ENCODE assay signal across 22 cellular contexts in the genomic region with DNA sequence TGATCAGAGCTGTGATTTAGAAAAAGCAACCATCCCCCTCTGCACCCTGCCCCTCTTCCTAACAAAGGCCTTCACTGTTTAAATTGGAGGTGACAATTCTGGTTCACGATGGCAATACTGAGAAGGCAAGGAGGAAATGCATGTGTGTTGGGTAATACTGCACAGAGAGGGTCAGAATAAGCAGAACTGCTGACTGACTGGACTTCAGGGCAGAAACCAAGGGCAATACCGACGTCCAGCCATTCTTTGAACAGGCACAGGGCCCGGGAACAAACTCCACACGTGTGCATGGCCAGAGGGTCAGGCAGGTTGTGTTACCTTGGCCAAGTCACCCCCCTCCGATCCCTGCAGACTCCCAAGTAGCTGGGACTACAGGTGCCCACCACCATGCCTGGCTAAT. TPM values are rescaled to one million over a fixed set of nuclear protein-coding genes. Genes with fewer than 3 reads are reported as not detected.
A peak's percentile ranks its signal among the peaks of the same experiment; 100 is the strongest.
DNase-seq lines count a peak whose midpoint lies in the region; ATAC-seq, FAIRE-seq and TF ChIP-seq lines count a peak whose summit lies in the region.
"Had no signal": no experiment of that assay in that cellular context is flagged by ENCODE, and none has a peak within 500 bp of the region (broad histone marks: within the 10 kb centered on the region; RNA-seq: fewer than 3 reads in every experiment).

No MANE protein-coding gene starts in this region.

- ATAC-seq in GM12878 = no peak
- ATAC-seq: HCT116, Panc1 had no signal

- H3K36me3 Mint-ChIP-seq in endothelial cell (ENCODE audit: low read depth, unreplicated experiment) = no peaks in the 10 kb centered on the region
- H3K36me3 Mint-ChIP-seq: immature natural killer cell, memory B cell had no signal

- SMC1A ChIA-PET in GM12878 (lab: Charles Lee; ENCODE audit: uncharacterized antibody, unreplicated experiment) = interaction anchor here (0.9 to 3.7 kb wide), 11 partner anchors 11 to 87 kb away, joined by 3 to 18 read pairs (median 4); no protein-coding TSS in a partner anchor

- no peaks in the 10 kb centered on the region for H3K9me3 ChIP-seq in GM12878 (replicated peaks; ENCODE audit: control insufficient read depth, insufficient read depth, low read length)

- RAD21 ChIA-PET in GM12878 (lab: Charles Lee; ENCODE audit: unreplicated experiment) = interaction anchor here (0.6 to 2.8 kb wide), 8 partner anchors 9 to 78 kb away, joined by 3 to 18 read pairs (median 4); no protein-coding TSS in a partner anchor

- TF ChIP-seq CTCF in GM12878 (IDR thresholded peaks at IDR 0.05 in 2 of 3, conservative IDR thresholded peaks at IDR 0.05 in 1 of 3; ENCODE audit: control insufficient read depth in 2 of 3, extremely low read depth in 1 of 3, insufficient read depth in 1 of 3, low read depth in 3 of 3, low read length in 3 of 3) (no peak), endothelial cell (IDR thresholded peaks at IDR 0.05; ENCODE audit: unreplicated experiment) (no peak)

- H4K20me1 ChIP-seq in GM12878 (ENCODE audit: control insufficient read depth, insufficient read depth) = no peaks in the 10 kb centered on the region

- DNase-seq in AML-193 (lab: John Stamatoyannopoulos, UW) (peak; percentile 45 to 64), GM19239 (ENCODE audit: insufficient read length, low spot score) (no peak), GM12878 (ENCODE audit: low read depth, low spot score) (no peak), pons (ENCODE audit: low spot score) (peak; percentile 43), iPS-NIHi11 (ENCODE audit: low spot score) (no peak), NCI-H2107 treated with DMSO at 0.1 percent for 48 hours (lab: John Stamatoyannopoulos, UW; ENCODE audit: unreplicated experiment) (no peak), kidney tubule cell (ENCODE audit: low spot score) (no peak), endothelial cell (ENCODE audit: low spot score) (no peak)
- DNase-seq: activated CD4-positive, alpha-beta T cell treated with anti-CD3 and anti-CD28 coated beads, Interleukin-2, amount 10 ng/mL, durations not matched to agents 7 days and 5 days; activated naive CD4-positive, alpha-beta T cell treated with anti-CD3 and anti-CD28 coated beads, Interleukin-2, amount 50 U/mL, for 16 hours; DMS 273 treated with DMSO at 0.1 percent for 48 hours; dorsolateral prefrontal cortex; MM.1S; NCI-H187; right cardiac atrium had no signal

- H3K36me3 ChIP-seq in GM12878 (ENCODE audit: control insufficient read depth in 2 of 2, insufficient read depth in 2 of 2, low read length in 1 of 2) = no peaks in the 10 kb centered on the region

- no peak overlapping the region for H3K4me3 Mint-ChIP-seq in endothelial cell (ENCODE audit: unreplicated experiment)
- H3K4me3 Mint-ChIP-seq: activated CD4-positive, alpha-beta T cell treated with anti-CD3 and anti-CD28 coated beads, Interleukin-2, amount 10 ng/mL, durations not matched to agents 7 days and 5 days; activated T-helper 1 cell treated with anti-CD3 and anti-CD28 coated beads, Interleukin-12 subunit alpha, Interleukin-12 subunit beta, Interleukin-2, Interleukin-4 antibody, amounts not matched to agents 30 ng/mL and 10 ng/mL and 1 ng/mL, durations not matched to agents 14 hours and 24 hours and 36 hours; central memory CD8-positive, alpha-beta T cell; immature natural killer cell; memory B cell had no signal

- H3K4me2 ChIP-seq in GM12878 (ENCODE audit: control insufficient read depth, insufficient read depth) = peak overlapping the region; percentile 49

- H3K4me1 ChIP-seq in GM12878 (ENCODE audit: control insufficient read depth, insufficient read depth, low read length) = peaks cover 70% of the 10 kb centered on the region

- no peaks in the 10 kb centered on the region for H3K9me3 Mint-ChIP-seq in endothelial cell (ENCODE audit: unreplicated experiment)
- H3K9me3 Mint-ChIP-seq: activated CD4-positive, alpha-beta T cell treated with anti-CD3 and anti-CD28 coated beads, Interleukin-2, amount 10 ng/mL, durations not matched to agents 7 days and 5 days; activated T-helper 1 cell treated with anti-CD3 and anti-CD28 coated beads, Interleukin-12 subunit alpha, Interleukin-12 subunit beta, Interleukin-2, Interleukin-4 antibody, amounts not matched to agents 30 ng/mL and 10 ng/mL and 1 ng/mL, durations not matched to agents 14 hours and 24 hours and 36 hours; central memory CD8-positive, alpha-beta T cell; immature natural killer cell; memory B cell had no signal

- intact Hi-C loops in GM12878 (cut with micrococcal nuclease; ENCODE audit: unreplicated experiment) = loop anchor here (5.0 to 10.0 kb wide), 9 partner anchors 43 to 535 kb away; partner anchors contain the start of genes CASP3, CENPU and PRIMPOL

- no peak for TF ChIP-seq RAD21 in GM12878 (IDR thresholded peaks at IDR 0.05; ENCODE audit: insufficient read depth, low read depth, low read length)

- TF ChIP-seq POLR2A in GM12878 (IDR thresholded peaks at IDR 0.05; ENCODE audit: low read depth, low read length) = no peak

- no peak overlapping the region for H3K9ac ChIP-seq in GM12878 (ENCODE audit: control insufficient read depth, insufficient read depth, low read length)

- no peaks in the 10 kb centered on the region for H3K4me1 Mint-ChIP-seq in endothelial cell (ENCODE audit: unreplicated experiment)

- in situ Hi-C loops in GM12878 (cut with MboI) = no loop called here

- no peak for TF ChIP-seq EP300 in GM12878 (IDR thresholded peaks at IDR 0.05; ENCODE audit: borderline replicate concordance in 1 of 2, control insufficient read depth in 1 of 2, low read depth in 2 of 2, low read length in 2 of 2)

- FAIRE-seq in GM19239 (lab: Jason Lieb, UNC) (peak; percentile 68), GM12878 (lab: Jason Lieb, UNC) (no peak)
- FAIRE-seq: K562 had no signal

- CTCF ChIA-PET in GM12878 (lab: Yijun Ruan, JAX) = interaction anchor here (1.0 to 2.8 kb wide), 9 partner anchors 16 to 489 kb away, joined by 3 to 11 read pairs (median 3); partner anchors contain the start of gene CENPU

- H3K27me3 Mint-ChIP-seq in endothelial cell (ENCODE audit: unreplicated experiment) = peaks cover 4% of the 10 kb centered on the region
- H3K27me3 Mint-ChIP-seq: activated CD4-positive, alpha-beta T cell treated with anti-CD3 and anti-CD28 coated beads, Interleukin-2, amount 10 ng/mL, durations not matched to agents 7 days and 5 days; central memory CD8-positive, alpha-beta T cell; memory B cell had no signal

- no peak overlapping the region for H3K27ac Mint-ChIP-seq in endothelial cell (ENCODE audit: unreplicated experiment)
- H3K27ac Mint-ChIP-seq: activated CD4-positive, alpha-beta T cell treated with anti-CD3 and anti-CD28 coated beads, Interleukin-2, amount 10 ng/mL, durations not matched to agents 7 days and 5 days; activated T-helper 1 cell treated with anti-CD3 and anti-CD28 coated beads, Interleukin-12 subunit alpha, Interleukin-12 subunit beta, Interleukin-2, Interleukin-4 antibody, amounts not matched to agents 30 ng/mL and 10 ng/mL and 1 ng/mL, durations not matched to agents 14 hours and 24 hours and 36 hours; memory B cell had no signal

- 88% methylated on average over 6 of the region's 6 CpGs for WGBS in GM12878 (ENCODE audit: insufficient coverage, insufficient replicate concordance, low lambda C conversion rate, missing lambda C conversion rate)

- peak overlapping the region; percentile 17; the same call in 1 of the 2 replicates for H3K4me3 ChIP-seq in GM12878
- H3K4me3 ChIP-seq: dorsolateral prefrontal cortex, K562 had no signal

- H3K79me2 ChIP-seq in GM12878 (ENCODE audit: control insufficient read depth, insufficient read depth, low read length) = peaks cover 96% of the 10 kb centered on the region

- POLR2A ChIA-PET in GM12878 (lab: Charles Lee) = interaction anchor here (2.2 kb wide), 1 partner anchor 29 kb away, joined by 15 read pairs; no protein-coding TSS in a partner anchor

- no peak overlapping the region for H2AFZ ChIP-seq in GM12878 (ENCODE audit: control insufficient read depth, low read depth, low read length)

- no peaks in the 10 kb centered on the region for H3K27me3 ChIP-seq in GM12878 (replicated peaks in 1 of 2; ENCODE audit: control insufficient read depth in 2 of 2, insufficient read depth in 2 of 2, low read length in 1 of 2)
- H3K27me3 ChIP-seq: dorsolateral prefrontal cortex had no signal

- no TSS peak for BruUV-seq in GM12878 (replicated peaks; lab: Mats Ljungman, UMichigan)

- peak overlapping the region; percentile 9; the same call in 1 of the 2 replicates for H3K27ac ChIP-seq in GM12878 (ENCODE audit: control insufficient read depth, insufficient read depth)

TF ChIP-seq in GM12878, 131 proteins besides CTCF, POLR2A, EP300 and RAD21:
- TF ChIP-seq DPF2 (IDR thresholded peaks at IDR 0.05) = no peak
- TF ChIP-seq RB1 (IDR thresholded peaks at IDR 0.05; ENCODE audit: borderline replicate concordance) = no peak
- no peak for TF ChIP-seq IKZF1 (conservative IDR thresholded peaks at IDR 0.05)
- no peak for TF ChIP-seq TARDBP (IDR thresholded peaks at IDR 0.05; ENCODE audit: borderline replicate concordance)
TF ChIP-seq in GM12878: peak in this region for 0.

RNA-seq across cellular contexts. Expression of gene ACSL1, which starts 6.0 kb away (rescaled TPM):
- 73.8 and 81.8 TPM in 2 replicates for total RNA-seq in GM12878 (2013; cell fraction: nucleolus; rRNA removed)
- total RNA-seq in GM12878 (2014; rRNA removed) (58.3 and 62.9 TPM in 2 replicates), GM12878 (2014; rRNA removed; fragmentation: Illumina TruSeq; extraction: Trizol) (63.8 and 65.6 TPM in 2 replicates), GM12878 (2021) (59.5 and 63.2 TPM in 2 replicates), endothelial cell (ENCODE audit: unreplicated experiment) (4.3 TPM)
- polyA plus RNA-seq in GM12878 (2011; ENCODE audit: low read depth) = 43.6 TPM
- polyA plus RNA-seq in GM12878 (2011; rRNA removed) (60.2 and 72.4 TPM in 2 replicates), GM12878 (2014; fragmentation: Illumina TruSeq; extraction: Trizol) (68.1 and 81.7 TPM in 2 replicates), GM12878 (2014; fragmentation: Nextera tagmentation; extraction: Ambion mirVana) (10 to 100 TPM; 30.7 to 32.6 TPM), GM12878 (2014; rRNA removed) (44.4 and 47.0 TPM in 2 replicates), GM12878 (2016; fragmentation: Nextera tagmentation; extraction: Ambion mirVana) (10 to 100 TPM; 53.8 to 59.0 TPM)
- 38.6 and 39.2 TPM in 2 replicates for polyA plus RNA-seq in GM12878 (2011; cell fraction: cytosol; rRNA removed)
- polyA plus RNA-seq in GM12878 (2011; cell fraction: nucleus; rRNA removed) = 65.7 and 68.5 TPM in 2 replicates
- polyA plus RNA-seq in GM12878 (2012) = 35.6 and 41.0 TPM in 2 replicates
- 98.4 and 105 TPM in 2 replicates for polyA minus RNA-seq in GM12878 (2011; rRNA and poly(A)+ RNA removed)
- polyA minus RNA-seq in GM12878 (2011; cell fraction: cytosol; rRNA and poly(A)+ RNA removed) = 38.5 and 46.4 TPM in 2 replicates
- 41.5 and 63.8 TPM in 2 replicates for polyA minus RNA-seq in GM12878 (2011; cell fraction: nucleus; rRNA and poly(A)+ RNA removed)

Comparison
In these comparisons a context has a peak if more than half of its experiments do, and no peak if none do; other contexts are left out.
1. DNase-seq: peak in AML-193 (2 of 2) and pons (single experiment); none in GM19239 (single experiment), GM12878 (single experiment), iPS-NIHi11 (single experiment), NCI-H2107 treated with DMSO at 0.1 percent for 48 hours (single experiment), kidney tubule cell (single experiment) and endothelial cell (single experiment).
2. RNA of gene ACSL1, which starts 6.0 kb away (total RNA-seq): 58.3 to 81.8 TPM in GM12878; 4.3 TPM in endothelial cell (single experiment); every median in the first group is over 10 times any median in the second.